In genomic region chr3:108602249-108602934, GRCh38 we compare ENCODE assay signal across 9 cellular contexts. TPM values are rescaled to one million over a fixed set of nuclear protein-coding genes. Genes with fewer than 3 reads are reported as not detected.
A peak's percentile ranks its signal among the peaks of the same experiment; 100 is the strongest.
DNase-seq lines count a peak whose midpoint lies in the region; ATAC-seq and TF ChIP-seq lines count a peak whose summit lies in the region.
"Had no signal": no experiment of that assay in that cellular context is flagged by ENCODE, and none has a peak within 500 bp of the region (broad histone marks: within the 10 kb centered on the region; RNA-seq: fewer than 3 reads in every experiment).

No MANE protein-coding gene starts in this region.

- peak; percentile 52 for ATAC-seq in GM19452 (IDR thresholded peaks at IDR 0.05; ENCODE audit: unreplicated experiment)

- no peaks in the 10 kb centered on the region for H3K9me3 ChIP-seq in Peyer's patch
- no peaks in the 10 kb centered on the region for H3K9me3 ChIP-seq in left ventricle myocardium inferior (replicated peaks)

- H3K27ac ChIP-seq in Peyer's patch (peak overlapping the region in 3 of 4 donors; percentile 6 to 52 (median 45)), left ventricle myocardium inferior (replicated peaks) (no peak overlapping the region)

- H3K36me3 ChIP-seq in Peyer's patch (no peaks in the 10 kb centered on the region), left ventricle myocardium inferior (no peaks in the 10 kb centered on the region), H7 (replicated peaks; ENCODE audit: control insufficient read depth, insufficient read depth, low read length) (no peaks in the 10 kb centered on the region)

- H3K4me1 ChIP-seq in Peyer's patch (peaks cover 0 to 8% (median 0%) of the 10 kb centered on the region in 4 donors), left ventricle myocardium inferior (peaks cover 22% of the 10 kb centered on the region)

- no peaks in the 10 kb centered on the region for H3K27me3 ChIP-seq in Peyer's patch
- no peaks in the 10 kb centered on the region for H3K27me3 ChIP-seq in left ventricle myocardium inferior (ENCODE audit: low read depth)
- H3K27me3 ChIP-seq in H7 (ENCODE audit: control insufficient read depth, insufficient read depth, low read length): no peaks in the 10 kb centered on the region

- TF ChIP-seq POLR2A in Peyer's patch (IDR thresholded peaks at IDR 0.05): no peak

- TF ChIP-seq CTCF in Peyer's patch (IDR thresholded peaks at IDR 0.05): peak in 1 of 6 experiments; percentile 10
- TF ChIP-seq CTCF in left ventricle myocardium inferior (IDR thresholded peaks at IDR 0.05; ENCODE audit: borderline replicate concordance): no peak

- H3K4me3 ChIP-seq in Peyer's patch: no peak overlapping the region
- peak overlapping the region; percentile 15 for H3K4me3 ChIP-seq in left ventricle myocardium inferior
- no peak overlapping the region for H3K4me3 ChIP-seq in H7 (ENCODE audit: insufficient read depth, low read depth, low read length)

- intact Hi-C loops in left ventricle myocardium inferior (cut with micrococcal nuclease): no loop called here

- DNase-seq in Ammon's horn (ENCODE audit: low spot score) (peak; percentile 72), Peyer's patch (no peak), left ventricle myocardium inferior (no peak), H7 (no peak), NCI-H2029 treated with DMSO at 0.1 percent for 48 hours (lab: John Stamatoyannopoulos, UW) (no peak), NCI-H526 treated with DMSO at 0.1 percent for 48 hours (lab: John Stamatoyannopoulos, UW) (no peak)
- no peak for DNase-seq in activated CD4-positive, CD25-positive, alpha-beta regulatory T cell treated with anti-CD3 and anti-CD28 coated beads, Interleukin-2, amount 50 U/mL, for 72 hours
- DNase-seq: NCI-H1930 had no signal

RNA-seq across cellular contexts. Expression of gene DZIP3, which starts 12.9 kb away (rescaled TPM):
- 10 to 100 TPM in 1 of 4 donors, 1 to 10 TPM in 3; 4.6 to 21.5 (median 5.9) TPM for total RNA-seq in Peyer's patch
- 23.9 TPM for total RNA-seq in left ventricle myocardium inferior
- 14.5 and 22.6 TPM in 2 replicates for total RNA-seq in H7 (2014; rRNA removed; shearing (Covaris generic))

RNA-seq across cellular contexts. Expression of gene CIP2A, which starts 13.2 kb away (rescaled TPM):
- total RNA-seq in Peyer's patch (1 to 10 TPM; 2.1 to 7.4 (median 4.5) TPM), left ventricle myocardium inferior (1.6 TPM)
- 38.0 and 38.8 TPM in 2 replicates for total RNA-seq in H7 (2014; rRNA removed; shearing (Covaris generic))
